In genomic region chr11:14894657-14895598, GRCh38 we compare ENCODE assay signal across 9 cellular contexts. TPM values are rescaled to one million over a fixed set of nuclear protein-coding genes. Genes with fewer than 3 reads are reported as not detected.
DNase-seq lines count a peak whose midpoint lies in the region; ATAC-seq and TF ChIP-seq lines count a peak whose summit lies in the region.
"Had no signal": no experiment of that assay in that cellular context is flagged by ENCODE, and none has a peak within 500 bp of the region (broad histone marks: within the 10 kb centered on the region; RNA-seq: fewer than 3 reads in every experiment).

No MANE protein-coding gene starts in this region.

- H3K4me1 Mint-ChIP-seq in activated T-cell treated with anti-CD3 and anti-CD28 coated beads, Interleukin-2, amount 50 U/mL, for 72 hours (ENCODE audit: low read depth): peaks cover 41% of the 10 kb centered on the region
- peaks cover 29% of the 10 kb centered on the region for H3K4me1 Mint-ChIP-seq in activated T-cell treated with anti-CD3 and anti-CD28 coated beads, Interleukin-2, amount 50 U/mL, for 4 hours (ENCODE audit: low read depth)
- H3K4me1 Mint-ChIP-seq in T-helper 1 cell treated with Interleukin-12 subunit alpha and Interleukin-12 subunit beta and Interleukin-4 antibody, amounts not matched to agents 30 μg/mL and 1 μg/mL, for 36 hours (ENCODE audit: low read depth): peaks cover 34% of the 10 kb centered on the region
- H3K4me1 Mint-ChIP-seq in glutamatergic neuron (ENCODE audit: low read depth, unreplicated experiment): peaks cover 8% of the 10 kb centered on the region

- H3K4me3 Mint-ChIP-seq in activated T-cell treated with anti-CD3 and anti-CD28 coated beads, Interleukin-2, amount 50 U/mL, for 72 hours: peak overlapping the region; percentile 22 to 55
- no peak overlapping the region for H3K4me3 Mint-ChIP-seq in activated T-cell treated with anti-CD3 and anti-CD28 coated beads, Interleukin-2, amount 50 U/mL, for 4 hours
- peak overlapping the region; percentile 13 for H3K4me3 Mint-ChIP-seq in T-helper 1 cell treated with Interleukin-12 subunit alpha and Interleukin-12 subunit beta and Interleukin-4 antibody, amounts not matched to agents 30 μg/mL and 1 μg/mL, for 36 hours
- peak overlapping the region; percentile 13 for H3K4me3 Mint-ChIP-seq in glutamatergic neuron (ENCODE audit: unreplicated experiment)

- H3K9me3 ChIP-seq in stomach: no peaks in the 10 kb centered on the region

- WGBS in stomach, 5 donors: 63 to 77% (median 71%) methylated on average over 5 of the region's 5 CpGs

- peaks cover 8 to 21% (median 13%) of the 10 kb centered on the region in 4 donors for H3K4me1 ChIP-seq in stomach

- H3K27ac ChIP-seq in stomach (no peak overlapping the region), RWPE1 (no peak overlapping the region)

- H3K27ac Mint-ChIP-seq in activated T-cell treated with anti-CD3 and anti-CD28 coated beads, Interleukin-2, amount 50 U/mL, for 72 hours: peak overlapping the region; percentile 68
- H3K27ac Mint-ChIP-seq in T-helper 1 cell treated with Interleukin-12 subunit alpha and Interleukin-12 subunit beta and Interleukin-4 antibody, amounts not matched to agents 30 μg/mL and 1 μg/mL, for 36 hours: peak overlapping the region; percentile 28
- peak overlapping the region; percentile 82 for H3K27ac Mint-ChIP-seq in glutamatergic neuron (ENCODE audit: unreplicated experiment)
- H3K27ac Mint-ChIP-seq: CD4-positive, CD25-positive, alpha-beta regulatory T cell had no signal

- H3K36me3 Mint-ChIP-seq in activated T-cell treated with anti-CD3 and anti-CD28 coated beads, Interleukin-2, amount 50 U/mL, for 72 hours (ENCODE audit: insufficient read depth in 2 of 2): peaks cover 3 to 10% of the 10 kb centered on the region in 2 donors
- no peaks in the 10 kb centered on the region for H3K36me3 Mint-ChIP-seq in activated T-cell treated with anti-CD3 and anti-CD28 coated beads, Interleukin-2, amount 50 U/mL, for 4 hours (ENCODE audit: insufficient read depth)
- H3K36me3 Mint-ChIP-seq in T-helper 1 cell treated with Interleukin-12 subunit alpha and Interleukin-12 subunit beta and Interleukin-4 antibody, amounts not matched to agents 30 μg/mL and 1 μg/mL, for 36 hours (ENCODE audit: low read depth): peaks cover 8% of the 10 kb centered on the region
- H3K36me3 Mint-ChIP-seq in glutamatergic neuron (ENCODE audit: unreplicated experiment): no peaks in the 10 kb centered on the region
- H3K36me3 Mint-ChIP-seq: CD4-positive, CD25-positive, alpha-beta regulatory T cell had no signal

- no peak for ATAC-seq in activated T-cell treated with anti-CD3 and anti-CD28 coated beads, Interleukin-2, amount 50 U/mL, for 72 hours (replicated peaks in 1 of 2)
- no peak for ATAC-seq in activated T-cell treated with anti-CD3 and anti-CD28 coated beads, Interleukin-2, amount 50 U/mL, for 4 hours
- no peak for ATAC-seq in HG02798 (IDR thresholded peaks at IDR 0.05; ENCODE audit: poor library complexity, unreplicated experiment)

- no peaks in the 10 kb centered on the region for H3K36me3 ChIP-seq in stomach

- DNase-seq in activated T-cell treated with anti-CD3 and anti-CD28 coated beads, Interleukin-2, amount 50 U/mL, for 72 hours: peak; percentile 40 to 60
- DNase-seq in activated T-cell treated with anti-CD3 and anti-CD28 coated beads, Interleukin-2, amount 50 U/mL, for 4 hours: no peak
- DNase-seq in glutamatergic neuron: peak; percentile 46
- DNase-seq in stromal cell of bone marrow (ENCODE audit: low read depth): peak; percentile 28
- no peak for DNase-seq in stomach
- DNase-seq in RWPE1 (ENCODE audit: low spot score): no peak
- DNase-seq: CD4-positive, CD25-positive, alpha-beta regulatory T cell had no signal

- peaks cover 0 to 4% of the 10 kb centered on the region in 2 donors for H3K9me3 Mint-ChIP-seq in activated T-cell treated with anti-CD3 and anti-CD28 coated beads, Interleukin-2, amount 50 U/mL, for 72 hours
- H3K9me3 Mint-ChIP-seq in activated T-cell treated with anti-CD3 and anti-CD28 coated beads, Interleukin-2, amount 50 U/mL, for 4 hours: no peaks in the 10 kb centered on the region
- no peaks in the 10 kb centered on the region for H3K9me3 Mint-ChIP-seq in T-helper 1 cell treated with Interleukin-12 subunit alpha and Interleukin-12 subunit beta and Interleukin-4 antibody, amounts not matched to agents 30 μg/mL and 1 μg/mL, for 36 hours
- H3K9me3 Mint-ChIP-seq in glutamatergic neuron (ENCODE audit: unreplicated experiment): peaks cover 5% of the 10 kb centered on the region
- H3K9me3 Mint-ChIP-seq: CD4-positive, CD25-positive, alpha-beta regulatory T cell had no signal

- no peak for TF ChIP-seq EP300 in stomach (IDR thresholded peaks at IDR 0.05)

- no peak for TF ChIP-seq CTCF in glutamatergic neuron (IDR thresholded peaks at IDR 0.05; ENCODE audit: partially characterized antibody, unreplicated experiment)
- TF ChIP-seq CTCF in stomach (IDR thresholded peaks at IDR 0.05): no peak
- TF ChIP-seq CTCF in RWPE1 (conservative IDR thresholded peaks at IDR 0.05; ENCODE audit: low read depth): no peak

- no peaks in the 10 kb centered on the region for H3K27me3 ChIP-seq in stomach

- POLR2A ChIA-PET in RWPE1 (lab: Yijun Ruan, JAX; ENCODE audit: low non-redundant PET): no interaction called here

- CTCF ChIA-PET in RWPE1 (lab: Yijun Ruan, JAX): interaction anchor here (0.8 kb wide), 1 partner anchor 13 kb away, joined by 6 read pairs; no protein-coding TSS in a partner anchor

- intact Hi-C loops in stomach (cut with DNase I; ENCODE audit: low total_unique reads): no loop called here

- H3K4me3 ChIP-seq in stomach: no peak overlapping the region

- TF ChIP-seq POLR2A in stomach (IDR thresholded peaks at IDR 0.05): no peak

- H3K27me3 Mint-ChIP-seq in activated T-cell treated with anti-CD3 and anti-CD28 coated beads, Interleukin-2, amount 50 U/mL, for 72 hours (ENCODE audit: low read depth): no peaks in the 10 kb centered on the region
- no peaks in the 10 kb centered on the region for H3K27me3 Mint-ChIP-seq in activated T-cell treated with anti-CD3 and anti-CD28 coated beads, Interleukin-2, amount 50 U/mL, for 4 hours (ENCODE audit: low read depth)
- H3K27me3 Mint-ChIP-seq in T-helper 1 cell treated with Interleukin-12 subunit alpha and Interleukin-12 subunit beta and Interleukin-4 antibody, amounts not matched to agents 30 μg/mL and 1 μg/mL, for 36 hours (ENCODE audit: low read depth): no peaks in the 10 kb centered on the region
- peaks cover 1% of the 10 kb centered on the region for H3K27me3 Mint-ChIP-seq in glutamatergic neuron (ENCODE audit: unreplicated experiment)
- H3K27me3 Mint-ChIP-seq: CD4-positive, CD25-positive, alpha-beta regulatory T cell had no signal

RNA-seq across cellular contexts. Expression of gene CYP2R1, which starts 2.9 kb away (rescaled TPM):
- total RNA-seq in activated T-cell treated with anti-CD3 and anti-CD28 coated beads, Interleukin-2, amount 50 U/mL, for 72 hours: 10 to 100 TPM; 30.2 to 30.4 TPM
- 1 to 10 TPM; 3.3 to 5.3 (median 4.1) TPM for total RNA-seq in activated T-cell treated with anti-CD3 and anti-CD28 coated beads, Interleukin-2, amount 50 U/mL, for 4 hours
- 23.5 TPM for total RNA-seq in glutamatergic neuron (ENCODE audit: unreplicated experiment)
- 100 to 1,000 TPM in 1 of 5 donors, 10 to 100 TPM in 4; 23.2 to 129 (median 38.2) TPM for total RNA-seq in stomach
- 10 to 100 TPM; 31.2 to 35.1 (median 32.0) TPM for polyA plus RNA-seq in stomach

Comparison
In these comparisons a context has a peak if more than half of its experiments do, and no peak if none do; other contexts are left out.
1. DNase-seq: peak in activated T-cell treated with anti-CD3 and anti-CD28 coated beads, Interleukin-2, amount 50 U/mL, for 72 hours (2 of 2), glutamatergic neuron (single experiment) and stromal cell of bone marrow (single experiment); none in activated T-cell treated with anti-CD3 and anti-CD28 coated beads, Interleukin-2, amount 50 U/mL, for 4 hours (single experiment), stomach (single experiment) and RWPE1 (single experiment).
2. H3K27ac Mint-ChIP-seq: peak in every context shown above with its lines; median percentile 82 in glutamatergic neuron; 68 in activated T-cell treated with anti-CD3 and anti-CD28 coated beads, Interleukin-2, amount 50 U/mL, for 72 hours; 28 in T-helper 1 cell treated with Interleukin-12 subunit alpha and Interleukin-12 subunit beta and Interleukin-4 antibody, amounts not matched to agents 30 μg/mL and 1 μg/mL, for 36 hours.